ENCODE assay signal across 20 cellular contexts in the genomic region with DNA sequence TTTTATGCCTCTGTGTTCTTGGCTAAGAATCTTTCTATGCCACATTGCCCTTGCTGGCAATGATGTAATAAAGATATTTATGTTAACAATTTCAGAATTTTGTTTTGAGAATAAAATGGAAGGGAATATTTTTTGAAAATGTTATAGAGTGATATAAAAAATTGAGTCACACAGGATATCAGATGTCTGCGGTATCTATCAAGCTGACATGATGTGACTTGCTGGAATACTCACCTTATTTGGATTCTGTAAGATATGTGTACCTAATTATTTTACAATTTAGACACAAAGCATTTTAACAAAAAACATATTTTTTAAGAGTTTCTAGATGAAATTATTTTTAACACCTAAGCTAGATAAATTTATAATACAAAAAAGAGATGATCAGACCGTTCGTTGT.
DNase-seq lines count a peak whose midpoint lies in the region; ATAC-seq, FAIRE-seq and TF ChIP-seq lines count a peak whose summit lies in the region.
"Had no signal": no experiment of that assay in that cellular context is flagged by ENCODE, and none has a peak within 500 bp of the region (broad histone marks: within the 10 kb centered on the region; RNA-seq: fewer than 3 reads in every experiment).

No MANE protein-coding gene starts in this region.

- no peak for DNase-seq in D721Med (ENCODE audit: insufficient read length, low spot score)
- DNase-seq in bronchial epithelial cell (ENCODE audit: low read depth), result peak; percentile 62
- peak in 1 of 2 donors; percentile 14 for DNase-seq in foreskin keratinocyte
- no peak for DNase-seq in activated T-cell treated with anti-CD3 and anti-CD28 coated beads, Interleukin-2, amount 50 U/mL, for 4 hours
- DNase-seq in vagina (ENCODE audit: extremely low spot score in 2 of 2), result no peak
- no peak for DNase-seq in naive thymus-derived CD4-positive, alpha-beta T cell
- DNase-seq: 8988T; ACHN; BE2C; C1 segment of cervical spinal cord; CD4-positive, alpha-beta T cell; CD8-positive, alpha-beta T cell; COR-L47; DMS79 treated with DMSO at 0.1 percent for 48 hours; GF-D8 had no signal

- no peaks in the 10 kb centered on the region for H3K27me3 Mint-ChIP-seq in activated T-cell treated with anti-CD3 and anti-CD28 coated beads, Interleukin-2, amount 50 U/mL, for 4 hours (ENCODE audit: low read depth)
- H3K27me3 Mint-ChIP-seq in naive thymus-derived CD4-positive, alpha-beta T cell, result no peaks in the 10 kb centered on the region
- H3K27me3 Mint-ChIP-seq: CD4-positive, alpha-beta T cell had no signal

- H3K4me1 ChIP-seq in foreskin keratinocyte, result peaks cover 22% of the 10 kb centered on the region
- no peaks in the 10 kb centered on the region for H3K4me1 ChIP-seq in vagina
- no peaks in the 10 kb centered on the region for H3K4me1 ChIP-seq in naive thymus-derived CD4-positive, alpha-beta T cell (ENCODE audit: control insufficient read depth in 2 of 2, insufficient read depth in 2 of 2, low read length in 2 of 2)
- H3K4me1 ChIP-seq: BLaER1 had no signal

- peak; percentile 90 for FAIRE-seq in D721Med (lab: Jason Lieb, UNC)
- FAIRE-seq in TTC549 (lab: Jason Lieb, UNC), result peak; percentile 46
- FAIRE-seq in bronchial epithelial cell (lab: Jason Lieb, UNC), result no peak
- FAIRE-seq: A204.1, G401.6, GM12891 had no signal

- CTCF ChIA-PET in naive thymus-derived CD4-positive, alpha-beta T cell (lab: Charles Lee), result no interaction called here

- H3K4me3 Mint-ChIP-seq in activated T-cell treated with anti-CD3 and anti-CD28 coated beads, Interleukin-2, amount 50 U/mL, for 4 hours, result no peak overlapping the region
- no peak overlapping the region for H3K4me3 Mint-ChIP-seq in naive thymus-derived CD4-positive, alpha-beta T cell
- H3K4me3 Mint-ChIP-seq: CD4-positive, alpha-beta T cell; CD8-positive, alpha-beta T cell had no signal

- H3K27me3 ChIP-seq in bronchial epithelial cell (ENCODE audit: control insufficient read depth, insufficient read depth, low read length), result no peaks in the 10 kb centered on the region
- no peaks in the 10 kb centered on the region for H3K27me3 ChIP-seq in foreskin keratinocyte
- H3K27me3 ChIP-seq in vagina, result no peaks in the 10 kb centered on the region
- no peaks in the 10 kb centered on the region for H3K27me3 ChIP-seq in naive thymus-derived CD4-positive, alpha-beta T cell (ENCODE audit: control insufficient read depth in 2 of 2, insufficient read depth in 2 of 2, low read length in 2 of 2)
- H3K27me3 ChIP-seq: BE2C, BLaER1 had no signal

- H3K9me3 ChIP-seq in vagina, result no peaks in the 10 kb centered on the region
- H3K9me3 ChIP-seq in naive thymus-derived CD4-positive, alpha-beta T cell (ENCODE audit: control insufficient read depth in 2 of 3, low read length in 3 of 3), result no peaks in the 10 kb centered on the region
- H3K9me3 ChIP-seq: BE2C, BLaER1 had no signal

- POLR2A ChIA-PET in naive thymus-derived CD4-positive, alpha-beta T cell (lab: Charles Lee), result interaction anchor here (0.6 kb wide), 1 partner anchor 435 kb away, joined by 3 read pairs; no protein-coding TSS in a partner anchor

- H3K36me3 Mint-ChIP-seq in activated T-cell treated with anti-CD3 and anti-CD28 coated beads, Interleukin-2, amount 50 U/mL, for 4 hours (ENCODE audit: insufficient read depth), result no peaks in the 10 kb centered on the region
- H3K36me3 Mint-ChIP-seq in naive thymus-derived CD4-positive, alpha-beta T cell, result no peaks in the 10 kb centered on the region
- H3K36me3 Mint-ChIP-seq: CD8-positive, alpha-beta T cell had no signal

- H3K27ac Mint-ChIP-seq in naive thymus-derived CD4-positive, alpha-beta T cell, result no peak overlapping the region
- H3K27ac Mint-ChIP-seq: CD4-positive, alpha-beta T cell; CD8-positive, alpha-beta T cell had no signal

- H3K36me3 ChIP-seq in bronchial epithelial cell (ENCODE audit: control insufficient read depth, insufficient read depth, low read length) (no peaks in the 10 kb centered on the region), vagina (no peaks in the 10 kb centered on the region)
- H3K36me3 ChIP-seq in naive thymus-derived CD4-positive, alpha-beta T cell (ENCODE audit: control insufficient read depth in 2 of 3, insufficient read depth in 3 of 3, low read length in 3 of 3), result no peaks in the 10 kb centered on the region
- H3K36me3 ChIP-seq: BE2C, BLaER1 had no signal

- no peak overlapping the region for H3K27ac ChIP-seq in foreskin keratinocyte
- no peak overlapping the region for H3K27ac ChIP-seq in vagina
- no peak overlapping the region for H3K27ac ChIP-seq in naive thymus-derived CD4-positive, alpha-beta T cell (ENCODE audit: low read depth, low read length)
- H3K27ac ChIP-seq: BLaER1 had no signal

- H3K4me1 Mint-ChIP-seq in activated T-cell treated with anti-CD3 and anti-CD28 coated beads, Interleukin-2, amount 50 U/mL, for 4 hours (ENCODE audit: low read depth), result no peaks in the 10 kb centered on the region
- H3K4me1 Mint-ChIP-seq in naive thymus-derived CD4-positive, alpha-beta T cell, result peaks cover 0 to 4% (median 0%) of the 10 kb centered on the region in 7 donors

- H3K9me3 Mint-ChIP-seq in activated T-cell treated with anti-CD3 and anti-CD28 coated beads, Interleukin-2, amount 50 U/mL, for 4 hours, result peaks cover 11% of the 10 kb centered on the region
- peaks cover 0 to 6% (median 0%) of the 10 kb centered on the region in 11 donors for H3K9me3 Mint-ChIP-seq in naive thymus-derived CD4-positive, alpha-beta T cell
- H3K9me3 Mint-ChIP-seq: CD4-positive, alpha-beta T cell had no signal

- peak; percentile 58 for ATAC-seq in foreskin keratinocyte
- ATAC-seq in activated T-cell treated with anti-CD3 and anti-CD28 coated beads, Interleukin-2, amount 50 U/mL, for 4 hours, result no peak
- ATAC-seq in naive thymus-derived CD4-positive, alpha-beta T cell, result no peak
- ATAC-seq: CD8-positive, alpha-beta T cell had no signal

- intact Hi-C loops in vagina (cut with DNase I), result no loop called here
- intact Hi-C loops in naive thymus-derived CD4-positive, alpha-beta T cell (cut with micrococcal nuclease), result no loop called here

- H3K4me3 ChIP-seq in bronchial epithelial cell (ENCODE audit: low read depth, low read length) (no peak overlapping the region), vagina (no peak overlapping the region)
- H3K4me3 ChIP-seq in naive thymus-derived CD4-positive, alpha-beta T cell (ENCODE audit: low read length), result no peak overlapping the region
- H3K4me3 ChIP-seq: BLaER1 had no signal

- no peak for TF ChIP-seq POLR2A in vagina (IDR thresholded peaks at IDR 0.05)

- TF ChIP-seq CTCF in D721Med (IDR thresholded peaks at IDR 0.05; ENCODE audit: insufficient read depth, missing control alignments) (no peak), bronchial epithelial cell (IDR thresholded peaks at IDR 0.05; ENCODE audit: insufficient read depth, low read length, severe bottlenecking) (no peak), foreskin keratinocyte (conservative IDR thresholded peaks at IDR 0.05) (no peak), vagina (IDR thresholded peaks at IDR 0.05) (no peak)
